In genomic region chr10:113227045-113227444, GRCh38 we compare ENCODE assay signal across 24 cellular contexts.
"Had no signal": no experiment of that assay in that cellular context is flagged by ENCODE, and none has a peak within 500 bp of the region (broad histone marks: within the 10 kb centered on the region; RNA-seq: fewer than 3 reads in every experiment).

No MANE protein-coding gene starts in this region.

- ATAC-seq: gastrocnemius medialis; left colon; natural killer cell; stimulated activated effector memory CD8-positive, alpha-beta T cell treated with anti-CD3 and anti-CD28 coated beads, Interleukin-12 subunit alpha, Interleukin-12 subunit beta, amount 100 ng/mL, for 72 hours had no signal

- H3K4me3 Mint-ChIP-seq: central memory CD8-positive, alpha-beta T cell; effector memory CD8-positive, alpha-beta T cell; immature natural killer cell; memory B cell; natural killer cell; stimulated activated effector memory CD8-positive, alpha-beta T cell treated with anti-CD3 and anti-CD28 coated beads, Interleukin-12 subunit alpha, Interleukin-12 subunit beta, amount 100 ng/mL, for 72 hours had no signal

- H3K4me1 Mint-ChIP-seq: memory B cell had no signal

- H3K36me3 Mint-ChIP-seq: immature natural killer cell; memory B cell; natural killer cell; stimulated activated effector memory CD8-positive, alpha-beta T cell treated with anti-CD3 and anti-CD28 coated beads, Interleukin-12 subunit alpha, Interleukin-12 subunit beta, amount 100 ng/mL, for 72 hours had no signal

- DNase-seq: colonic mucosa; dermis blood vessel endothelial cell; effector memory CD8-positive, alpha-beta T cell; foreskin fibroblast; gastrocnemius medialis; heart right ventricle; hippocampal formation; islet precursor cell; left colon; natural killer cell; occipital lobe; ovary; posterior cingulate gyrus; retina; sigmoid colon; substantia nigra; testis; upper lobe of left lung had no signal

- H3K27ac Mint-ChIP-seq: effector memory CD8-positive, alpha-beta T cell; immature natural killer cell; memory B cell; natural killer cell; stimulated activated effector memory CD8-positive, alpha-beta T cell treated with anti-CD3 and anti-CD28 coated beads, Interleukin-12 subunit alpha, Interleukin-12 subunit beta, amount 100 ng/mL, for 72 hours had no signal

- H3K4me3 ChIP-seq: colonic mucosa, gastrocnemius medialis, heart right ventricle, lung, ovary, sigmoid colon, testis, tibial nerve, upper lobe of left lung had no signal

- H3K9me3 Mint-ChIP-seq: central memory CD8-positive, alpha-beta T cell; effector memory CD8-positive, alpha-beta T cell; memory B cell; natural killer cell; stimulated activated effector memory CD8-positive, alpha-beta T cell treated with anti-CD3 and anti-CD28 coated beads, Interleukin-12 subunit alpha, Interleukin-12 subunit beta, amount 100 ng/mL, for 72 hours had no signal

- H3K27ac ChIP-seq: colonic mucosa, gastrocnemius medialis, ovary, sigmoid colon, testis, upper lobe of left lung had no signal

- H3K27me3 ChIP-seq: colonic mucosa, ovary, sigmoid colon, testis, tibial nerve, upper lobe of left lung had no signal

- H3K9me3 ChIP-seq: colonic mucosa, gastrocnemius medialis, heart right ventricle, ovary, sigmoid colon, testis, tibial nerve, upper lobe of left lung had no signal

- H3K4me1 ChIP-seq: colonic mucosa, gastrocnemius medialis, sigmoid colon, testis, upper lobe of left lung had no signal

- H3K36me3 ChIP-seq: colonic mucosa, gastrocnemius medialis, heart right ventricle, ovary, sigmoid colon, tibial nerve, upper lobe of left lung had no signal
